Comparison of ENCODE assay signal across 8 cellular contexts in genomic region chr12:132084681-132085635, GRCh38. TPM values are rescaled to one million over a fixed set of nuclear protein-coding genes. Genes with fewer than 3 reads are reported as not detected.
DNase-seq lines count a peak whose midpoint lies in the region; ATAC-seq and TF ChIP-seq lines count a peak whose summit lies in the region.

No MANE protein-coding gene starts in this region.

- ATAC-seq in HG03045 (IDR thresholded peaks at IDR 0.05; ENCODE audit: unreplicated experiment) (no peak), HG02798 (IDR thresholded peaks at IDR 0.05; ENCODE audit: poor library complexity, unreplicated experiment) (no peak)

- H3K9me3 ChIP-seq in HUES6 (ENCODE audit: control insufficient read depth, insufficient read depth, low read depth, low read length) (no peaks in the 10 kb centered on the region), iPS-20b (ENCODE audit: insufficient read depth, low read depth, low read length) (no peaks in the 10 kb centered on the region), smooth muscle cell (replicated peaks; ENCODE audit: low read depth) (no peaks in the 10 kb centered on the region)

- H3K4me1 ChIP-seq in HUES6 (ENCODE audit: control insufficient read depth, insufficient read depth, low read length) (peaks cover 6% of the 10 kb centered on the region; the same call in 1 of the 2 replicates), iPS-20b (ENCODE audit: insufficient read depth, low read length) (0 out of 2 replicates have a peak, but pooled peaks cover 6% of the 10 kb centered on the region), smooth muscle cell (ENCODE audit: low read depth) (peaks cover 10% of the 10 kb centered on the region)

- H3K4me3 ChIP-seq in GM12864 (ENCODE audit: low read depth, low read length) (peak overlapping the region; percentile 61), HUES6 (ENCODE audit: low read depth, low read length) (peak overlapping the region; percentile 75), iPS-20b (ENCODE audit: low read length) (peak overlapping the region; percentile 70), smooth muscle cell (peak overlapping the region; percentile 93)

- peak overlapping the region; percentile 93 for H3K4me2 ChIP-seq in smooth muscle cell

- no peaks in the 10 kb centered on the region for H3K27me3 Mint-ChIP-seq in T-helper 2 cell treated with Interferon-gamma antibody and Interleukin-4, amounts not matched to agents 5 μg/mL and 100 μg/mL, for 36 hours (ENCODE audit: low read depth)
- no peaks in the 10 kb centered on the region for H3K27me3 Mint-ChIP-seq in brain

- H3F3A ChIP-seq in smooth muscle cell (ENCODE audit: low read depth), result no peaks in the 10 kb centered on the region

- peak overlapping the region; percentile 96 for H3K27ac Mint-ChIP-seq in T-helper 2 cell treated with Interferon-gamma antibody and Interleukin-4, amounts not matched to agents 5 μg/mL and 100 μg/mL, for 36 hours
- H3K27ac Mint-ChIP-seq in brain, result peak overlapping the region; percentile 65 to 94 (median 91)

- H3K79me2 ChIP-seq in smooth muscle cell (ENCODE audit: low read depth), result peaks cover 44% of the 10 kb centered on the region

- TF ChIP-seq CTCF in GM12864 (IDR thresholded peaks at IDR 0.05; ENCODE audit: low read depth, low read length, missing control alignments) (no peak), brain (conservative IDR thresholded peaks at IDR 0.05) (no peak), smooth muscle cell (IDR thresholded peaks at IDR 0.05; ENCODE audit: borderline replicate concordance, insufficient read depth, poor library complexity, severe bottlenecking) (no peak)

- H3K9ac ChIP-seq in HUES6 (ENCODE audit: low read length) (peak overlapping the region; percentile 82), iPS-20b (ENCODE audit: low read depth, low read length) (peak overlapping the region; percentile 76), smooth muscle cell (ENCODE audit: low read depth) (peak overlapping the region; percentile 99)

- peaks cover 31% of the 10 kb centered on the region for H3K36me3 Mint-ChIP-seq in T-helper 2 cell treated with Interferon-gamma antibody and Interleukin-4, amounts not matched to agents 5 μg/mL and 100 μg/mL, for 36 hours (ENCODE audit: low read depth)
- H3K36me3 Mint-ChIP-seq in brain, result peaks cover 32% of the 10 kb centered on the region

- H3K4me3 Mint-ChIP-seq in T-helper 2 cell treated with Interferon-gamma antibody and Interleukin-4, amounts not matched to agents 5 μg/mL and 100 μg/mL, for 36 hours, result peak overlapping the region; percentile 94
- H3K4me3 Mint-ChIP-seq in brain, result peak overlapping the region; percentile 89 to 92 (median 90)

- 29% methylated on average over 30 of the region's 51 CpGs for WGBS in smooth muscle cell (ENCODE audit: low lambda C conversion rate)

- H3K9me3 Mint-ChIP-seq in T-helper 2 cell treated with Interferon-gamma antibody and Interleukin-4, amounts not matched to agents 5 μg/mL and 100 μg/mL, for 36 hours, result no peaks in the 10 kb centered on the region
- H3K9me3 Mint-ChIP-seq in brain, result no peaks in the 10 kb centered on the region

- peak overlapping the region; percentile 10; the same call in 1 of the 2 replicates for H3K27ac ChIP-seq in HUES6 (ENCODE audit: low read depth, low read length)
- H3K27ac ChIP-seq in iPS-20b (ENCODE audit: low read length), result no peak overlapping the region
- peak overlapping the region; percentile 52 for H3K27ac ChIP-seq in smooth muscle cell (ENCODE audit: low read depth)

- H3K36me3 ChIP-seq in HUES6 (ENCODE audit: control insufficient read depth, insufficient read depth, low read length) (peaks cover 26% of the 10 kb centered on the region), iPS-20b (ENCODE audit: insufficient read depth, low read depth, low read length) (peaks cover 10% of the 10 kb centered on the region; the same call in 1 of the 2 replicates), smooth muscle cell (ENCODE audit: low read depth) (no peaks in the 10 kb centered on the region)

- H3K27me3 ChIP-seq in HUES6 (ENCODE audit: control insufficient read depth, insufficient read depth, low read length) (no peaks in the 10 kb centered on the region), iPS-20b (ENCODE audit: insufficient read depth, low read length) (no peaks in the 10 kb centered on the region), smooth muscle cell (ENCODE audit: low read depth) (no peaks in the 10 kb centered on the region)

- peaks cover 42% of the 10 kb centered on the region for H4K20me1 ChIP-seq in smooth muscle cell (ENCODE audit: low read depth)

- no peak overlapping the region for H2AFZ ChIP-seq in smooth muscle cell (ENCODE audit: low read depth)

- peaks cover 28% of the 10 kb centered on the region for H3K4me1 Mint-ChIP-seq in T-helper 2 cell treated with Interferon-gamma antibody and Interleukin-4, amounts not matched to agents 5 μg/mL and 100 μg/mL, for 36 hours (ENCODE audit: low read depth)
- peaks cover 40% of the 10 kb centered on the region for H3K4me1 Mint-ChIP-seq in brain

- no peak for DNase-seq in GM12864 (ENCODE audit: low read depth)
- peak; percentile 55 for DNase-seq in T-helper 2 cell treated with Interferon-gamma antibody and Interleukin-4, amounts not matched to agents 5 μg/mL and 100 μg/mL, for 36 hours (ENCODE audit: low spot score)
- no peak for DNase-seq in smooth muscle cell (lab: John Stamatoyannopoulos, UW; ENCODE audit: unreplicated experiment)

RNA-seq across cellular contexts. Expression of gene DDX51, which starts 59.2 kb away (rescaled TPM):
- polyA plus RNA-seq in brain (ENCODE audit: insufficient read depth, low read depth, low replicate concordance) (19.3 TPM), smooth muscle cell (12.5 and 15.1 TPM in 2 replicates)
- 1.6 and 5.2 TPM in 2 replicates for total RNA-seq in smooth muscle cell

RNA-seq across cellular contexts. Expression of gene NOC4L, which starts 59.3 kb away (rescaled TPM):
- polyA plus RNA-seq in brain (ENCODE audit: insufficient read depth, low read depth, low replicate concordance) (30.6 TPM), smooth muscle cell (39.9 and 42.2 TPM in 2 replicates)
- total RNA-seq in smooth muscle cell, result 6.2 and 9.8 TPM in 2 replicates
